10 cellular contexts compared by ENCODE assay signal in the genomic region with DNA sequence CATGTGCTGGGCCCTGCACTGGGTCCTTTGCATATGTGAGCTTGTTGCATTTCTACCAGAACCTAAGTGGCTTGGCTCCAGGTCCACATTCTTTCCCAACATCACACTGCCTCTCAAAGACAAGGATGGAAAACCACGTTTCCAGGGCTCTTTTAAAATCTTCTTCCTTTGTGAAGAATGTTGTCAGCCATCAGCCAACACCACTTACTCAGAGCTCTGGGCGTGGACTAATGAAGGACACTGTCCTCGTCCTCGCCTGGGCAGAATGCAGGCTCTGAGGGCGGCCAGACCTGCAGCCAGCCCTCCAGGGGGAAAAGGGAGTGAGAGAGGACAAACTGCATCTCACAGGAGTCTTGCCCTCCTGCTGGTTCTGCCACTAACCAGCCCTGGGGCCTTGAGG.
"Had no signal": no experiment of that assay in that cellular context is flagged by ENCODE, and none has a peak within 500 bp of the region (broad histone marks: within the 10 kb centered on the region; RNA-seq: fewer than 3 reads in every experiment).

No MANE protein-coding gene starts in this region.

- H3K27ac Mint-ChIP-seq: activated CD4-positive, alpha-beta memory T cell treated with anti-CD3 and anti-CD28 coated beads, Interleukin-2, amount 10 ng/mL, durations not matched to agents 7 days and 5 days; activated naive CD8-positive, alpha-beta T cell treated with anti-CD3 and anti-CD28 coated beads, Interleukin-2, amount 10 ng/mL, durations not matched to agents 7 days and 5 days; dendritic cell treated with granulocyte-macrophage colony-stimulating factor and Interleukin-4, amounts not matched to agents 40 ng/mL and 50 ng/mL, for 4 days; stimulated activated naive CD8-positive, alpha-beta T cell treated with anti-CD3 and anti-CD28 coated beads, Interleukin-15, Interleukin-2, amounts not matched to agents 100 ng/mL and 50 ng/mL, for 24 hours had no signal

- H3K4me1 Mint-ChIP-seq: activated naive CD8-positive, alpha-beta T cell treated with anti-CD3 and anti-CD28 coated beads, Interleukin-2, amount 10 ng/mL, durations not matched to agents 7 days and 5 days had no signal

- H3K36me3 Mint-ChIP-seq: activated naive CD8-positive, alpha-beta T cell treated with anti-CD3 and anti-CD28 coated beads, Interleukin-2, amount 10 ng/mL, durations not matched to agents 7 days and 5 days had no signal

- ATAC-seq: gastrocnemius medialis, pancreas had no signal

- H3K4me3 Mint-ChIP-seq: activated CD4-positive, alpha-beta memory T cell treated with anti-CD3 and anti-CD28 coated beads, Interleukin-2, amount 10 ng/mL, durations not matched to agents 7 days and 5 days; activated naive CD8-positive, alpha-beta T cell treated with anti-CD3 and anti-CD28 coated beads, Interleukin-2, amount 10 ng/mL, durations not matched to agents 7 days and 5 days; dendritic cell treated with granulocyte-macrophage colony-stimulating factor and Interleukin-4, amounts not matched to agents 40 ng/mL and 50 ng/mL, for 4 days; stimulated activated naive CD8-positive, alpha-beta T cell treated with anti-CD3 and anti-CD28 coated beads, Interleukin-15, Interleukin-2, amounts not matched to agents 100 ng/mL and 50 ng/mL, for 24 hours had no signal

- H3K27ac ChIP-seq: gastrocnemius medialis, pancreas, thoracic aorta had no signal

- H3K9me3 Mint-ChIP-seq: activated CD4-positive, alpha-beta memory T cell treated with anti-CD3 and anti-CD28 coated beads, Interleukin-2, amount 10 ng/mL, durations not matched to agents 7 days and 5 days; activated naive CD8-positive, alpha-beta T cell treated with anti-CD3 and anti-CD28 coated beads, Interleukin-2, amount 10 ng/mL, durations not matched to agents 7 days and 5 days; dendritic cell treated with granulocyte-macrophage colony-stimulating factor and Interleukin-4, amounts not matched to agents 40 ng/mL and 50 ng/mL, for 4 days; stimulated activated naive CD8-positive, alpha-beta T cell treated with anti-CD3 and anti-CD28 coated beads, Interleukin-15, Interleukin-2, amounts not matched to agents 100 ng/mL and 50 ng/mL, for 24 hours had no signal

- DNase-seq: activated CD4-positive, alpha-beta memory T cell treated with anti-CD3 and anti-CD28 coated beads, Interleukin-2, amount 10 ng/mL, durations not matched to agents 7 days and 5 days; activated CD8-positive, alpha-beta memory T cell treated with anti-CD3 and anti-CD28 coated beads, Interleukin-2, amount 50 U/mL, for 4 hours; activated naive CD8-positive, alpha-beta T cell treated with anti-CD3 and anti-CD28 coated beads, Interleukin-2, amount 10 ng/mL, durations not matched to agents 7 days and 5 days; gastrocnemius medialis; pancreas; stimulated activated CD4-positive, alpha-beta T cell treated with anti-CD3 and anti-CD28 coated beads, Interleukin-4, amount 100 ng/mL, for 1 hour; stimulated activated CD8-positive, alpha-beta memory T cell treated with anti-CD3 and anti-CD28 coated beads, Interleukin-4, amount 100 ng/mL, for 48 hours had no signal

- H3K4me3 ChIP-seq: gastrocnemius medialis, pancreas, thoracic aorta had no signal
